In genomic region chr12:91667698-91668097, GRCh38 we compare ENCODE assay signal across 17 cellular contexts.
"Had no signal": no experiment of that assay in that cellular context is flagged by ENCODE, and none has a peak within 500 bp of the region (broad histone marks: within the 10 kb centered on the region; RNA-seq: fewer than 3 reads in every experiment).

No MANE protein-coding gene starts in this region.

- H3K9me3 ChIP-seq: gastrocnemius medialis, tibial nerve, vagina had no signal

- H3K9me3 Mint-ChIP-seq: effector memory CD8-positive, alpha-beta T cell had no signal

- H3K27ac ChIP-seq: epithelial cell of prostate, gastrocnemius medialis, tibial nerve, vagina, WERI-Rb-1 had no signal

- H3K36me3 ChIP-seq: gastrocnemius medialis, tibial nerve, vagina, WERI-Rb-1 had no signal

- DNase-seq: activated CD4-positive, alpha-beta T cell treated with anti-CD3 and anti-CD28 coated beads for 48 hours; activated T-cell treated with anti-CD3 and anti-CD28 coated beads, Interleukin-2, amount 50 U/mL, for 48 hours; amniotic stem cell; cerebellar nuclear complex; effector memory CD8-positive, alpha-beta T cell; gastrocnemius medialis; kidney; right cardiac atrium; T-helper 9 cell; WERI-Rb-1 had no signal

- H3K27ac Mint-ChIP-seq: brain; dendritic cell treated with granulocyte-macrophage colony-stimulating factor and Interleukin-4, amounts not matched to agents 40 ng/mL and 50 ng/mL, for 4 days; mesothelial cell of epicardium had no signal

- H3K36me3 Mint-ChIP-seq: brain had no signal

- H3K27me3 ChIP-seq: gastrocnemius medialis, tibial nerve, vagina had no signal

- H3K4me3 Mint-ChIP-seq: brain; dendritic cell treated with granulocyte-macrophage colony-stimulating factor and Interleukin-4, amounts not matched to agents 40 ng/mL and 50 ng/mL, for 4 days; effector memory CD8-positive, alpha-beta T cell; mesothelial cell of epicardium had no signal

- H3K4me1 ChIP-seq: gastrocnemius medialis, tibial nerve had no signal

- ATAC-seq: effector memory CD8-positive, alpha-beta T cell; gastrocnemius medialis; right cardiac atrium had no signal

- H3K4me3 ChIP-seq: gastrocnemius medialis, smooth muscle cell, tibial nerve, vagina had no signal

- H3K27me3 Mint-ChIP-seq: brain; dendritic cell treated with granulocyte-macrophage colony-stimulating factor and Interleukin-4, amounts not matched to agents 40 ng/mL and 50 ng/mL, for 4 days; effector memory CD8-positive, alpha-beta T cell had no signal
